4 cellular contexts compared by ENCODE assay signal in genomic region chr5:121675932-121676331, GRCh38.
"Had no signal": no experiment of that assay in that cellular context is flagged by ENCODE, and none has a peak within 500 bp of the region (broad histone marks: within the 10 kb centered on the region; RNA-seq: fewer than 3 reads in every experiment).

No MANE protein-coding gene starts in this region.

- DNase-seq: H9, HCEC 1CT, IMR-90 had no signal

- H3K4me1 Mint-ChIP-seq: GM23338, H9 had no signal

- H2AFZ ChIP-seq: GM23338 had no signal

- H3K4me3 Mint-ChIP-seq: GM23338, H9 had no signal

- ATAC-seq: GM23338 had no signal

- H3K4me2 ChIP-seq: GM23338 had no signal

- H3K4me3 ChIP-seq: GM23338 had no signal

- H3K27ac Mint-ChIP-seq: GM23338, H9 had no signal
